ENCODE assay signal across 24 cellular contexts in the genomic region with DNA sequence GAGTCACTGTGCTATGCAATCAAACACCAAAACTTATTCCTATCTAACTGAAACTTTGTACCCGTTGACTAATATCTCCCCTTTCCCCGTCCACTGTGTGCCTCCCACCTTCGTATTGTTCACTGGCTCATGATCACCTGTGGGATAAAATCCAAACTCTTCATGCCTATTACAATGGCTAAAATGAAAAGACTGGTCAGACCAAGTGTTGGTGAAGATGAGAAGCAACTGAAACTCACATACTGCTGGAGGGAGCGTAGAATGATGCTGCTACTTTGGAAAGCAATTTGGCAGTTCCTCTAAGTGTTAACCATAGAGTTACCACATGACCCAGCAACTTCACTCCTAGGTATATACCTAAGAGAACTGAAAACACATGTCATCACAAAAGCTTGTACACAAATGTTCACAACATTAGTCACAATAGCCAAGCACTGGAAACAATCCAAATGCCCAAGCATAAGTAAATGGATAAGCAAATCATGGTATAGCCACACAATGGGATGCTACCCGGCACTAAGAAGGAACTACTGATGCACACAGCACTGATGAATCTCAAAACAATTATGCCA. TPM values are rescaled to one million over a fixed set of nuclear protein-coding genes. Genes with fewer than 3 reads are reported as not detected.
DNase-seq lines count a peak whose midpoint lies in the region; ATAC-seq and TF ChIP-seq lines count a peak whose summit lies in the region.
"Had no signal": no experiment of that assay in that cellular context is flagged by ENCODE, and none has a peak within 500 bp of the region (broad histone marks: within the 10 kb centered on the region; RNA-seq: fewer than 3 reads in every experiment).

No MANE protein-coding gene starts in this region.

- H3K4me3 ChIP-seq in PC-3 (ENCODE audit: low read length): no peak overlapping the region
- H3K4me3 ChIP-seq: body of pancreas, GM12878, PC-9, thoracic aorta had no signal

- H3K4me2 ChIP-seq in PC-3 (ENCODE audit: low read length): no peak overlapping the region
- H3K4me2 ChIP-seq: PC-9 had no signal

- H3F3A ChIP-seq in PC-3 (ENCODE audit: low read length, unreplicated experiment): peaks cover 13% of the 10 kb centered on the region

- H3K9me3 Mint-ChIP-seq in activated CD4-positive, alpha-beta T cell treated with anti-CD3 and anti-CD28 coated beads for 36 hours (ENCODE audit: low read depth): no peaks in the 10 kb centered on the region
- H3K9me3 Mint-ChIP-seq in central memory CD8-positive, alpha-beta T cell: no peaks in the 10 kb centered on the region
- H3K9me3 Mint-ChIP-seq: memory B cell; naive thymus-derived CD4-positive, alpha-beta T cell; T-helper 2 cell treated with Interferon-gamma antibody and Interleukin-4, amounts not matched to agents 5 μg/mL and 100 μg/mL, for 36 hours had no signal

- no peak for DNase-seq in activated CD4-positive, alpha-beta T cell treated with anti-CD3 and anti-CD28 coated beads for 36 hours
- no peak for DNase-seq in activated CD4-positive, alpha-beta T cell treated with anti-CD3 and anti-CD28 coated beads for 1 hour
- DNase-seq in PC-3: peak; percentile 83
- DNase-seq in central memory CD8-positive, alpha-beta T cell (ENCODE audit: low spot score in 2 of 2): no peak
- no peak for DNase-seq in stimulated activated CD4-positive, alpha-beta T cell treated with anti-CD3 and anti-CD28 coated beads, Interleukin-4, amount 100 ng/mL, for 1 hour
- DNase-seq in NCI-H128 (lab: John Stamatoyannopoulos, UW; ENCODE audit: unreplicated experiment): no peak
- no peak for DNase-seq in GOT3 (lab: John Stamatoyannopoulos, UW)
- DNase-seq: activated CD4-positive, CD25-positive, alpha-beta regulatory T cell treated with anti-CD3 and anti-CD28 coated beads, Interleukin-2, amount 50 U/mL, for 72 hours; activated CD8-positive, alpha-beta memory T cell treated with anti-CD3 and anti-CD28 coated beads, Interleukin-2, amount 10 ng/mL, durations not matched to agents 7 days and 5 days; activated gamma-delta T cell; body of pancreas; Calu3; GDM1; naive thymus-derived CD4-positive, alpha-beta T cell; NCI-H2227 treated with DMSO at 0.1 percent for 48 hours; small intestine; stimulated activated CD8-positive, alpha-beta memory T cell treated with anti-CD3 and anti-CD28 coated beads, Interleukin-4, amount 100 ng/mL, for 48 hours had no signal

- intact Hi-C loops in activated CD4-positive, alpha-beta T cell treated with anti-CD3 and anti-CD28 coated beads for 36 hours (cut with DNase I, micrococcal nuclease): no loop called here
- intact Hi-C loops in PC-3 (cut with micrococcal nuclease): no loop called here

- H3K4me1 ChIP-seq in PC-3 (ENCODE audit: insufficient read depth, low read length): peaks cover 14% of the 10 kb centered on the region

- TF ChIP-seq CTCF in PC-3 (conservative IDR thresholded peaks at IDR 0.05; ENCODE audit: low read depth, low read length): no peak

- H3K9ac ChIP-seq in PC-3 (ENCODE audit: low read length): no peak overlapping the region

- no peaks in the 10 kb centered on the region for H3K27me3 ChIP-seq in PC-3 (ENCODE audit: low read length)
- no peaks in the 10 kb centered on the region for H3K27me3 ChIP-seq in layer of hippocampus (ENCODE audit: control insufficient read depth, insufficient read depth, low read length)
- H3K27me3 ChIP-seq: body of pancreas had no signal

- H4K20me1 ChIP-seq in PC-3 (ENCODE audit: low read length): peaks cover 24% of the 10 kb centered on the region

- H3K9me3 ChIP-seq in PC-3 (ENCODE audit: low read length): no peaks in the 10 kb centered on the region
- H3K9me3 ChIP-seq: body of pancreas, thoracic aorta had no signal

- CTCF ChIA-PET in activated CD4-positive, alpha-beta T cell treated with anti-CD3 and anti-CD28 coated beads for 36 hours (lab: Charles Lee): interaction anchor here (1.1 kb wide), 1 partner anchor 196 kb away, joined by 3 read pairs; no protein-coding TSS in a partner anchor
- CTCF ChIA-PET in PC-3 (lab: Charles Lee): no interaction called here

- ATAC-seq in activated CD4-positive, alpha-beta T cell treated with anti-CD3 and anti-CD28 coated beads for 36 hours: peak; percentile 47
- peak; percentile 5; the same call in 1 of the 2 replicates for ATAC-seq in PC-3
- ATAC-seq in central memory CD8-positive, alpha-beta T cell (replicated peaks; ENCODE audit: extremely low read depth, poor library complexity, severe bottlenecking): no peak
- ATAC-seq: activated CD8-positive, alpha-beta memory T cell treated with anti-CD3 and anti-CD28 coated beads, Interleukin-2, amount 10 ng/mL, durations not matched to agents 7 days and 5 days; body of pancreas; GM12878; naive thymus-derived CD4-positive, alpha-beta T cell had no signal

- H3K27me3 Mint-ChIP-seq in activated CD4-positive, alpha-beta T cell treated with anti-CD3 and anti-CD28 coated beads for 36 hours: no peaks in the 10 kb centered on the region
- no peaks in the 10 kb centered on the region for H3K27me3 Mint-ChIP-seq in central memory CD8-positive, alpha-beta T cell
- H3K27me3 Mint-ChIP-seq: activated CD8-positive, alpha-beta memory T cell treated with anti-CD3 and anti-CD28 coated beads, Interleukin-2, amount 10 ng/mL, durations not matched to agents 7 days and 5 days; memory B cell; naive thymus-derived CD4-positive, alpha-beta T cell had no signal

- H3K36me3 ChIP-seq in PC-3 (ENCODE audit: low read depth, low read length): peaks cover 21% of the 10 kb centered on the region

- BruUV-seq in PC-3 (replicated peaks; lab: Mats Ljungman, UMichigan): no TSS peak

- peak overlapping the region; percentile 1 for H3K27ac Mint-ChIP-seq in activated CD4-positive, alpha-beta T cell treated with anti-CD3 and anti-CD28 coated beads for 36 hours
- H3K27ac Mint-ChIP-seq in central memory CD8-positive, alpha-beta T cell (ENCODE audit: low read depth): peak overlapping the region; percentile 23
- H3K27ac Mint-ChIP-seq: activated CD8-positive, alpha-beta memory T cell treated with anti-CD3 and anti-CD28 coated beads, Interleukin-2, amount 10 ng/mL, durations not matched to agents 7 days and 5 days; T-helper 2 cell treated with Interferon-gamma antibody and Interleukin-4, amounts not matched to agents 5 μg/mL and 100 μg/mL, for 36 hours had no signal

- POLR2A ChIA-PET in activated CD4-positive, alpha-beta T cell treated with anti-CD3 and anti-CD28 coated beads for 36 hours (lab: Charles Lee): no interaction called here
- POLR2A ChIA-PET in PC-3 (lab: Charles Lee; ENCODE audit: unreplicated experiment): no interaction called here

- no peaks in the 10 kb centered on the region for H3K79me2 ChIP-seq in PC-3 (ENCODE audit: low read length)

- H3K4me3 Mint-ChIP-seq in activated CD4-positive, alpha-beta T cell treated with anti-CD3 and anti-CD28 coated beads for 36 hours: no peak overlapping the region
- no peak overlapping the region for H3K4me3 Mint-ChIP-seq in central memory CD8-positive, alpha-beta T cell
- H3K4me3 Mint-ChIP-seq: activated CD8-positive, alpha-beta memory T cell treated with anti-CD3 and anti-CD28 coated beads, Interleukin-2, amount 10 ng/mL, durations not matched to agents 7 days and 5 days; memory B cell; naive thymus-derived CD4-positive, alpha-beta T cell; T-helper 2 cell treated with Interferon-gamma antibody and Interleukin-4, amounts not matched to agents 5 μg/mL and 100 μg/mL, for 36 hours had no signal

- H3K36me3 Mint-ChIP-seq in activated CD4-positive, alpha-beta T cell treated with anti-CD3 and anti-CD28 coated beads for 36 hours (ENCODE audit: low read depth): peaks cover 40% of the 10 kb centered on the region
- peaks cover 15% of the 10 kb centered on the region for H3K36me3 Mint-ChIP-seq in central memory CD8-positive, alpha-beta T cell (ENCODE audit: insufficient read depth)

- H2AFZ ChIP-seq in PC-3 (ENCODE audit: low read length): no peak overlapping the region
- H2AFZ ChIP-seq: PC-9 had no signal

- H3K4me1 Mint-ChIP-seq in activated CD4-positive, alpha-beta T cell treated with anti-CD3 and anti-CD28 coated beads for 36 hours: peaks cover 8% of the 10 kb centered on the region
- H3K4me1 Mint-ChIP-seq in central memory CD8-positive, alpha-beta T cell: peaks cover 7% of the 10 kb centered on the region

- H3K27ac ChIP-seq in PC-3 (ENCODE audit: low read length) (no peak overlapping the region), layer of hippocampus (ENCODE audit: low read depth, low read length) (peak overlapping the region; percentile 49)
- H3K27ac ChIP-seq: 22Rv1, PC-9, thoracic aorta had no signal

- no peaks in the 10 kb centered on the region for H3K9me2 ChIP-seq in PC-3 (replicated peaks; ENCODE audit: low read length)

RNA-seq across cellular contexts. Expression of a gene that starts 13.1 kb away (rescaled TPM):
- 1,000 to 10,000 TPM; 2,447 to 2,541 TPM for total RNA-seq in activated CD4-positive, alpha-beta T cell treated with anti-CD3 and anti-CD28 coated beads for 36 hours
- 2,227 and 3,060 TPM in 2 replicates for total RNA-seq in PC-3 (2014; rRNA removed)

RNA-seq across cellular contexts. Expression of a gene that starts 20.3 kb away (rescaled TPM):
- 10 to 100 TPM; 13.3 to 13.6 TPM for total RNA-seq in activated CD4-positive, alpha-beta T cell treated with anti-CD3 and anti-CD28 coated beads for 36 hours
- total RNA-seq in PC-3 (2014; rRNA removed): 24.6 and 28.7 TPM in 2 replicates

RNA-seq across cellular contexts. Expression of a gene that starts 53.1 kb away (rescaled TPM):
- total RNA-seq in activated CD4-positive, alpha-beta T cell treated with anti-CD3 and anti-CD28 coated beads for 36 hours: under 1 TPM; 0.07 to 0.14 TPM
- total RNA-seq in PC-3 (2014; rRNA removed): 2.3 and 3.5 TPM in 2 replicates
